In genomic region chr1:35033346-35033745, GRCh38 we compare ENCODE assay signal across 17 cellular contexts. TPM values are rescaled to one million over a fixed set of nuclear protein-coding genes. Genes with fewer than 3 reads are reported as not detected.
A peak's percentile ranks its signal among the peaks of the same experiment; 100 is the strongest.
DNase-seq lines count a peak whose midpoint lies in the region; ATAC-seq, FAIRE-seq and TF ChIP-seq lines count a peak whose summit lies in the region.
"Had no signal": no experiment of that assay in that cellular context is flagged by ENCODE, and none has a peak within 500 bp of the region (broad histone marks: within the 10 kb centered on the region; RNA-seq: fewer than 3 reads in every experiment).

No MANE protein-coding gene starts in this region.

- peaks cover 9% of the 10 kb centered on the region for H3K4me1 Mint-ChIP-seq in endodermal cell

- H3K9me3 ChIP-seq in PC-9 (ENCODE audit: insufficient read depth, low read depth) (no peaks in the 10 kb centered on the region), endodermal cell (ENCODE audit: control insufficient read depth, low read length) (peaks cover 20% of the 10 kb centered on the region), left ventricle myocardium inferior (replicated peaks) (peaks cover 22% of the 10 kb centered on the region)
- no peaks in the 10 kb centered on the region for H3K9me3 ChIP-seq in effector memory CD4-positive, alpha-beta T cell (ENCODE audit: control insufficient read depth, low read length)
- H3K9me3 ChIP-seq: BE2C had no signal

- H3K36me3 ChIP-seq in PC-9 (ENCODE audit: low read depth), result no peaks in the 10 kb centered on the region
- peaks cover 5% of the 10 kb centered on the region for H3K36me3 ChIP-seq in endodermal cell (ENCODE audit: control insufficient read depth, insufficient read depth, low read length)
- no peaks in the 10 kb centered on the region for H3K36me3 ChIP-seq in effector memory CD4-positive, alpha-beta T cell (ENCODE audit: control insufficient read depth, insufficient read depth, low read length)
- H3K36me3 ChIP-seq in left ventricle myocardium inferior, result no peaks in the 10 kb centered on the region
- H3K36me3 ChIP-seq: BE2C had no signal

- H3K36me3 Mint-ChIP-seq in endodermal cell (ENCODE audit: low read depth), result peaks cover 9% of the 10 kb centered on the region

- peaks cover 21% of the 10 kb centered on the region for H3K4me1 ChIP-seq in PC-9 (replicated peaks; ENCODE audit: insufficient read depth)
- no peaks in the 10 kb centered on the region for H3K4me1 ChIP-seq in endodermal cell (ENCODE audit: control insufficient read depth, insufficient read depth, low read length)
- peaks cover 7% of the 10 kb centered on the region for H3K4me1 ChIP-seq in effector memory CD4-positive, alpha-beta T cell (ENCODE audit: control insufficient read depth, insufficient read depth, low read length, poor library complexity, severe bottlenecking)
- peaks cover 29% of the 10 kb centered on the region for H3K4me1 ChIP-seq in left ventricle myocardium inferior
- H3K4me1 ChIP-seq: BE2C had no signal

- no peaks in the 10 kb centered on the region for H3K9me2 ChIP-seq in PC-9 (ENCODE audit: insufficient read depth)

- TF ChIP-seq CTCF in PC-9 (conservative IDR thresholded peaks at IDR 0.05) (no peak), endodermal cell (conservative IDR thresholded peaks at IDR 0.05) (no peak), left ventricle myocardium inferior (IDR thresholded peaks at IDR 0.05; ENCODE audit: borderline replicate concordance) (no peak)

- ATAC-seq in GM19324 (IDR thresholded peaks at IDR 0.05; ENCODE audit: low FRiP score, unreplicated experiment), result no peak

- no peak overlapping the region for H3K27ac Mint-ChIP-seq in endodermal cell
- H3K27ac Mint-ChIP-seq: CD4-positive, alpha-beta memory T cell had no signal

- peaks cover 24% of the 10 kb centered on the region for H3F3A ChIP-seq in PC-9 (ENCODE audit: insufficient read depth, low read depth)

- no peak overlapping the region for H3K9ac ChIP-seq in endodermal cell (ENCODE audit: extremely low read depth, low read length, poor library complexity, severe bottlenecking)
- H3K9ac ChIP-seq: GM23248, KMS-11 had no signal

- peaks cover 18% of the 10 kb centered on the region for H3K9me3 Mint-ChIP-seq in endodermal cell

- POLR2A ChIA-PET in PC-9 (lab: Charles Lee; ENCODE audit: unreplicated experiment), result no interaction called here

- peaks cover 22% of the 10 kb centered on the region for H3K79me2 ChIP-seq in PC-9 (ENCODE audit: low read depth)

- DNase-seq in GM12892 (ENCODE audit: insufficient read length), result no peak
- DNase-seq in PC-9, result no peak
- DNase-seq in endodermal cell, result no peak
- no peak for DNase-seq in effector memory CD4-positive, alpha-beta T cell
- no peak for DNase-seq in left ventricle myocardium inferior
- DNase-seq: ACHN; BE2C; C1 segment of cervical spinal cord; CD4-positive, alpha-beta memory T cell; DMS153; DMS79; GDM1; GM23248 had no signal

- CTCF ChIA-PET in PC-9 (lab: Charles Lee), result interaction anchor here (0.6 kb wide), 1 partner anchor 79 kb away, joined by 3 read pairs; no protein-coding TSS in a partner anchor

- H3K4me2 ChIP-seq in PC-9, result peak overlapping the region; percentile 77; the same call in 1 of the 2 replicates

- intact Hi-C loops in PC-9 (cut with micrococcal nuclease; ENCODE audit: unreplicated experiment), result loop anchor here (5.0 kb wide), 1 partner anchor 159 kb away; the partner anchor contains the start of gene SFPQ
- intact Hi-C loops in left ventricle myocardium inferior (cut with micrococcal nuclease), result no loop called here

- 0 out of 2 replicates have a peak overlapping the region, but pooled peaks have one; percentile 86 for H3K4me3 ChIP-seq in PC-9
- peak overlapping the region; percentile 98 for H3K4me3 ChIP-seq in endodermal cell (ENCODE audit: low read length)
- H3K4me3 ChIP-seq in effector memory CD4-positive, alpha-beta T cell (ENCODE audit: insufficient read depth, low read depth, low read length, poor library complexity, severe bottlenecking), result no peak overlapping the region
- no peak overlapping the region for H3K4me3 ChIP-seq in left ventricle myocardium inferior
- H3K4me3 ChIP-seq: GM23248, HAP-1 had no signal

- H3K27me3 ChIP-seq in PC-9 (ENCODE audit: insufficient read depth, low read depth), result no peaks in the 10 kb centered on the region
- H3K27me3 ChIP-seq in endodermal cell (ENCODE audit: control insufficient read depth, insufficient read depth, low read length, poor library complexity, severe bottlenecking), result no peaks in the 10 kb centered on the region
- no peaks in the 10 kb centered on the region for H3K27me3 ChIP-seq in effector memory CD4-positive, alpha-beta T cell (replicated peaks; ENCODE audit: control insufficient read depth, insufficient read depth, low read length, poor library complexity, severe bottlenecking)
- H3K27me3 ChIP-seq in left ventricle myocardium inferior (ENCODE audit: low read depth), result no peaks in the 10 kb centered on the region
- H3K27me3 ChIP-seq: BE2C had no signal

- H2AFZ ChIP-seq in PC-9, result no peak overlapping the region

- H3K27ac ChIP-seq in PC-9 (no peak overlapping the region), endodermal cell (ENCODE audit: low read depth, low read length) (no peak overlapping the region), left ventricle myocardium inferior (replicated peaks) (no peak overlapping the region)
- no peak overlapping the region for H3K27ac ChIP-seq in effector memory CD4-positive, alpha-beta T cell (ENCODE audit: insufficient read depth, low read length, poor library complexity, severe bottlenecking)
- H3K27ac ChIP-seq: GM23248, KMS-11 had no signal

- no peak for TF ChIP-seq POLR2A in GM12892 (IDR thresholded peaks at IDR 0.05; ENCODE audit: low read depth, low read length)

- H3K4me3 Mint-ChIP-seq in endodermal cell, result no peak overlapping the region

- peaks cover 2% of the 10 kb centered on the region for H3K27me3 Mint-ChIP-seq in endodermal cell (ENCODE audit: insufficient read depth)

- H4K20me1 ChIP-seq in PC-9 (ENCODE audit: insufficient read depth), result no peaks in the 10 kb centered on the region

- FAIRE-seq in GM12892 (lab: Jason Lieb, UNC), result peak; percentile 33
- FAIRE-seq: A204.1 had no signal

- BruUV-seq in PC-9 (replicated peaks; lab: Mats Ljungman, UMichigan), result no TSS peak

- 100% methylated on average over 1 of the region's 1 CpG for WGBS in endodermal cell (ENCODE audit: insufficient coverage in 1 of 2, insufficient read length in 1 of 2), 2 experiments

RNA-seq across cellular contexts. Expression of gene ZMYM6, which starts 1.6 kb away (rescaled TPM):
- polyA plus RNA-seq in GM12892 (2012; ENCODE audit: missing spikeins), result 13.6 TPM
- total RNA-seq in PC-9 (2021) (17.2 and 18.8 TPM in 2 replicates), endodermal cell (10 to 100 TPM; 13.5 to 14.5 TPM), left ventricle myocardium inferior (14.6 TPM)
- 9.4 TPM for polyA plus RNA-seq in endodermal cell (2013, experiment 1 of 2)
- polyA plus RNA-seq in endodermal cell (2013, experiment 2 of 2), result 11.7 TPM

RNA-seq across cellular contexts. Expression of gene ZMYM1, which starts 45.8 kb away (rescaled TPM):
- 3.0 TPM for polyA plus RNA-seq in GM12892 (2012; ENCODE audit: missing spikeins)
- total RNA-seq in PC-9 (2021) (31.9 and 49.7 TPM in 2 replicates), endodermal cell (10 to 100 TPM; 43.1 to 58.5 TPM), left ventricle myocardium inferior (7.8 TPM)
- 18.9 TPM for polyA plus RNA-seq in endodermal cell (2013, experiment 1 of 2)
- 18.6 TPM for polyA plus RNA-seq in endodermal cell (2013, experiment 2 of 2)

RNA-seq across cellular contexts. Expression of gene TMEM35B, which starts 48.2 kb away (rescaled TPM):
- 30.8 TPM for polyA plus RNA-seq in GM12892 (2012; ENCODE audit: missing spikeins)
- 39.8 and 41.7 TPM in 2 replicates for total RNA-seq in PC-9 (2021)
- total RNA-seq in endodermal cell, result 10 to 100 TPM; 28.2 to 31.3 TPM
- 22.6 TPM for polyA plus RNA-seq in endodermal cell (2013, experiment 1 of 2)
- polyA plus RNA-seq in endodermal cell (2013, experiment 2 of 2), result 23.1 TPM
- 8.3 TPM for total RNA-seq in left ventricle myocardium inferior

Comparison
In these comparisons a context has a peak if more than half of its experiments do, and no peak if none do; other contexts are left out.
1. H3K4me3 ChIP-seq: peak in PC-9 (single experiment) and endodermal cell (single experiment); none in effector memory CD4-positive, alpha-beta T cell (single experiment) and left ventricle myocardium inferior (single experiment).